In genomic region chr15:58568157-58568571, GRCh38 we compare ENCODE assay signal across 9 cellular contexts.
A peak's percentile ranks its signal among the peaks of the same experiment; 100 is the strongest.
DNase-seq lines count a peak whose midpoint lies in the region; ATAC-seq and TF ChIP-seq lines count a peak whose summit lies in the region.
"Had no signal": no experiment of that assay in that cellular context is flagged by ENCODE, and none has a peak within 500 bp of the region (broad histone marks: within the 10 kb centered on the region; RNA-seq: fewer than 3 reads in every experiment).

No MANE protein-coding gene starts in this region.

- no peaks in the 10 kb centered on the region for H3K36me3 Mint-ChIP-seq in T-cell

- peaks cover 0 to 5% (median 0%) of the 10 kb centered on the region in 3 donors for H3K9me3 Mint-ChIP-seq in T-cell

- H3K4me3 Mint-ChIP-seq in T-cell: no peak overlapping the region

- POLR2A ChIA-PET in T-cell (lab: Charles Lee): no interaction called here

- peak overlapping the region; percentile 11 to 67 for H3K27ac Mint-ChIP-seq in T-cell

- H3K4me3 ChIP-seq in right atrium auricular region: no peak overlapping the region

- TF ChIP-seq CTCF in right atrium auricular region (IDR thresholded peaks at IDR 0.05): no peak

- CTCF ChIA-PET in T-cell (lab: Charles Lee): no interaction called here

- intact Hi-C loops in Right ventricle myocardium inferior (cut with DNase I): no loop called here
- intact Hi-C loops in left cardiac atrium (cut with DNase I): no loop called here

- ATAC-seq in Right ventricle myocardium inferior (peak; percentile 48), T-cell (replicated peaks in 1 of 4) (peak in 2 of 4 experiments; percentile 23 to 24), left cardiac atrium (peak; percentile 12 to 41), GM21825 (IDR thresholded peaks at IDR 0.05; ENCODE audit: unreplicated experiment) (no peak), GM18520 (IDR thresholded peaks at IDR 0.05; ENCODE audit: unreplicated experiment) (no peak)

- no peaks in the 10 kb centered on the region for H3K4me1 ChIP-seq in right atrium auricular region

- H3K4me1 Mint-ChIP-seq in T-cell: peaks cover 9 to 14% (median 11%) of the 10 kb centered on the region in 3 donors

- no peaks in the 10 kb centered on the region for H3K27me3 ChIP-seq in right atrium auricular region

- no peak overlapping the region for H3K27ac ChIP-seq in right atrium auricular region

- H3K36me3 ChIP-seq in right atrium auricular region: no peaks in the 10 kb centered on the region

- H3K27me3 Mint-ChIP-seq in T-cell: no peaks in the 10 kb centered on the region

- DNase-seq in Right ventricle myocardium inferior (ENCODE audit: missing footprints): no peak
- no peak for DNase-seq in right atrium auricular region (ENCODE audit: low spot score)
- DNase-seq in T-cell: no peak
- DNase-seq in left cardiac atrium: peak; percentile 48
- no peak for DNase-seq in germinal center (ENCODE audit: low spot score)
- DNase-seq in AG20443 (ENCODE audit: low spot score): no peak
- DNase-seq: NCI-H1930 had no signal

- peaks cover 0 to 4% of the 10 kb centered on the region in 2 donors for H3K9me3 ChIP-seq in right atrium auricular region

Comparison
In these comparisons a context has a peak if more than half of its experiments do, and no peak if none do; other contexts are left out.
1. ATAC-seq: peak in Right ventricle myocardium inferior (single experiment) and left cardiac atrium (2 of 2); none in GM21825 (single experiment) and GM18520 (single experiment).